In the genomic region with DNA sequence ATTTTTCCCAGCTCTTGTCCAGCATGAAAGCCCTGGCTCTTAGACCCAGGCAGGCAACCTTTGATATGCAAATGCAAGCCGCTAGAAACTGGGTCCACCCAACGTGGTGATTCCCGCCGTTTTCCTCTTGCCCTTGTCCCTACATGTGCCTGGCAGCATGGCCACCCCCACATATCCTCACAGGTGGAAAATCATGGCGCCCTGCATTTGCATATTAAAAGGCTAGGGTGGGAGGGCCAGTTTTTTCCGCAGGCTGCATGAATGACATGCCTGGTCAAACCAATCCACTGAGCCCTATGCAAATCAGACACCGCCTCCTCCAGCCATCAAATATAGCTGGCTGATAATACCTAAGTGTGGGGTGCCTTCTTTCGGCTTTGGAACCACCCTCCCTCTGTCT, we compare ENCODE assay signal across 25 cellular contexts.
"Had no signal": no experiment of that assay in that cellular context is flagged by ENCODE, and none has a peak within 500 bp of the region (broad histone marks: within the 10 kb centered on the region; RNA-seq: fewer than 3 reads in every experiment).

No MANE protein-coding gene starts in this region.

- H3K4me1 ChIP-seq: colonic mucosa, esophagus squamous epithelium, gastrocnemius medialis, heart left ventricle, left lung, lower lobe of right lung had no signal

- H3K4me3 ChIP-seq: colonic mucosa, esophagus squamous epithelium, gastrocnemius medialis, heart left ventricle, hepatocyte, left lung, lower lobe of right lung had no signal

- H3K27ac Mint-ChIP-seq: dendritic cell treated with granulocyte-macrophage colony-stimulating factor and Interleukin-4, amounts not matched to agents 40 ng/mL and 50 ng/mL, for 4 days; mesothelial cell of epicardium; naive thymus-derived CD4-positive, alpha-beta T cell had no signal

- H3K27me3 Mint-ChIP-seq: dendritic cell treated with granulocyte-macrophage colony-stimulating factor and Interleukin-4, amounts not matched to agents 40 ng/mL and 50 ng/mL, for 4 days; naive thymus-derived CD4-positive, alpha-beta T cell had no signal

- H3K36me3 ChIP-seq: colonic mucosa, esophagus squamous epithelium, gastrocnemius medialis, heart left ventricle, left lung, lower lobe of right lung had no signal

- H3K4me2 ChIP-seq: hepatocyte had no signal

- ATAC-seq: esophagus mucosa; gastrocnemius medialis; heart left ventricle; left cardiac atrium; left lung; left ventricle myocardium superior; lower lobe of right lung; naive thymus-derived CD4-positive, alpha-beta T cell had no signal

- H3K27me3 ChIP-seq: colonic mucosa, esophagus squamous epithelium, gastrocnemius medialis, heart left ventricle, hepatocyte, left lung had no signal

- FAIRE-seq: endometrium, islet of Langerhans, keratinocyte had no signal

- H3K4me3 Mint-ChIP-seq: dendritic cell treated with granulocyte-macrophage colony-stimulating factor and Interleukin-4, amounts not matched to agents 40 ng/mL and 50 ng/mL, for 4 days; mesothelial cell of epicardium; naive thymus-derived CD4-positive, alpha-beta T cell had no signal

- DNase-seq: colonic mucosa; cortex of kidney; effector CD4-positive, alpha-beta T cell; effector memory CD4-positive, alpha-beta T cell; erythroblast; esophagus squamous epithelium; foreskin fibroblast; foreskin melanocyte; gastrocnemius medialis; heart left ventricle; hypothalamus; left cardiac atrium; left lung; left ventricle myocardium superior; lower lobe of right lung; mesenchymal stem cell; naive thymus-derived CD4-positive, alpha-beta T cell had no signal

- H3K9me3 Mint-ChIP-seq: mesothelial cell of epicardium had no signal

- H3K79me2 ChIP-seq: hepatocyte had no signal

- H2AFZ ChIP-seq: hepatocyte had no signal

- H3K27ac ChIP-seq: colonic mucosa, epithelial cell of prostate, esophagus squamous epithelium, gastrocnemius medialis, heart left ventricle, hepatocyte, left lung, lower lobe of right lung had no signal

- H3K4me1 Mint-ChIP-seq: mesothelial cell of epicardium; naive thymus-derived CD4-positive, alpha-beta T cell had no signal

- H3K9me3 ChIP-seq: colonic mucosa, esophagus squamous epithelium, gastrocnemius medialis, lower lobe of right lung had no signal

- H3K36me3 Mint-ChIP-seq: mesothelial cell of epicardium had no signal
